Comparison of ENCODE assay signal across 1 cellular context in genomic region chr1:208132287-208132882, GRCh38.
TF ChIP-seq lines count a peak whose summit lies in the region.

No MANE protein-coding gene starts in this region.

TF ChIP-seq in HepG2, 621 proteins besides CTCF, POLR2A, EP300 and RAD21 (continued from another document and continues in another):
- TF ChIP-seq, protein P1, sequence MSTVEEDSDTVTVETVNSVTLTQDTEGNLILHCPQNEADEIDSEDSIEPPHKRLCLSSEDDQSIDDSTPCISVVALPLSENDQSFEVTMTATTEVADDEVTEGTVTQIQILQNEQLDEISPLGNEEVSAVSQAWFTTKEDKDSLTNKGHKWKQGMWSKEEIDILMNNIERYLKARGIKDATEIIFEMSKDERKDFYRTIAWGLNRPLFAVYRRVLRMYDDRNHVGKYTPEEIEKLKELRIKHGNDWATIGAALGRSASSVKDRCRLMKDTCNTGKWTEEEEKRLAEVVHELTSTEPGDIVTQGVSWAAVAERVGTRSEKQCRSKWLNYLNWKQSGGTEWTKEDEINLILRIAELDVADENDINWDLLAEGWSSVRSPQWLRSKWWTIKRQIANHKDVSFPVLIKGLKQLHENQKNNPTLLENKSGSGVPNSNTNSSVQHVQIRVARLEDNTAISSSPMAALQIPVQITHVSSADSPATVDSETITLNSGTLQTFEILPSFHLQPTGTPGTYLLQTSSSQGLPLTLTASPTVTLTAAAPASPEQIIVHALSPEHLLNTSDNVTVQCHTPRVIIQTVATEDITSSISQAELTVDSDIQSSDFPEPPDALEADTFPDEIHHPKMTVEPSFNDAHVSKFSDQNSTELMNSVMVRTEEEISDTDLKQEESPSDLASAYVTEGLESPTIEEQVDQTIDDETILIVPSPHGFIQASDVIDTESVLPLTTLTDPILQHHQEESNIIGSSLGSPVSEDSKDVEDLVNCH (CRISPR knock-in tag; IDR thresholded peaks at IDR 0.05) = no peak
- no peak for TF ChIP-seq FLYWCH1 (CRISPR knock-in tag; IDR thresholded peaks at IDR 0.05)
- no peak for TF ChIP-seq ZSCAN22 (CRISPR knock-in tag; IDR thresholded peaks at IDR 0.05)
- no peak for TF ChIP-seq ETV5 (CRISPR knock-in tag; IDR thresholded peaks at IDR 0.05; ENCODE audit: borderline replicate concordance)
- TF ChIP-seq, protein P2, sequence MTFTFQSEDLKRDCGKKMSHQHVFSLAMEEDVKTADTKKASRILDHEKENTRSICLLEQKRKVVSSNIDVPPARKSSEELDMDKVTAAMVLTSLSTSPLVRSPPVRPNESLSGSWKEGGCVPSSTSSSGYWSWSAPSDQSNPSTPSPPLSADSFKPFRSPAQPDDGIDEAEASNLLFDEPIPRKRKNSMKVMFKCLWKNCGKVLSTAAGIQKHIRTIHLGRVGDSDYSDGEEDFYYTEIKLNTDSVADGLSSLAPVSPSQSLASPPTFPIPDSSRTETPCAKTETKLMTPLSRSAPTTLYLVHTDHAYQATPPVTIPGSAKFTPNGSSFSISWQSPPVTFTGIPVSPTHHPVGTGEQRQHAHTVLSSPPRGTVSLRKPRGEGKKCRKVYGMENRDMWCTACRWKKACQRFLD (CRISPR knock-in tag; IDR thresholded peaks at IDR 0.05; ENCODE audit: borderline replicate concordance) = no peak
- TF ChIP-seq ZNF629 (CRISPR knock-in tag; conservative IDR thresholded peaks at IDR 0.05) = peak; percentile 45
- peak; percentile 14; the same call in 1 of the 2 replicates for TF ChIP-seq HOXA3 (CRISPR knock-in tag; IDR thresholded peaks at IDR 0.05)
- TF ChIP-seq GABPB1 (CRISPR knock-in tag; IDR thresholded peaks at IDR 0.05) = peak; percentile 25; the same call in 1 of the 2 replicates
- TF ChIP-seq GATAD2A (CRISPR knock-in tag; IDR thresholded peaks at IDR 0.05) = peak; percentile 35; the same call in 1 of the 2 replicates
- peak; percentile 52; the same call in 1 of the 2 replicates for TF ChIP-seq ZNF263 (CRISPR knock-in tag; IDR thresholded peaks at IDR 0.05)
- no peak for TF ChIP-seq ATF1 (CRISPR knock-in tag; IDR thresholded peaks at IDR 0.05)
- TF ChIP-seq ETV6 (CRISPR knock-in tag; conservative IDR thresholded peaks at IDR 0.05) = no peak
- peak; percentile 44; the same call in 1 of the 2 replicates for TF ChIP-seq ELF1 (CRISPR knock-in tag; IDR thresholded peaks at IDR 0.05)
- no peak for TF ChIP-seq CEBPB (IDR thresholded peaks at IDR 0.05; ENCODE audit: borderline replicate concordance, low read depth, low read length)
- TF ChIP-seq ZNF687 (CRISPR knock-in tag; IDR thresholded peaks at IDR 0.05) = peak; percentile 55
- TF ChIP-seq ZNF841 (CRISPR knock-in tag; IDR thresholded peaks at IDR 0.05; ENCODE audit: borderline replicate concordance) = no peak
- TF ChIP-seq TARDBP (CRISPR knock-in tag; IDR thresholded peaks at IDR 0.05) = peak; percentile 19; the same call in 1 of the 2 replicates
- TF ChIP-seq, protein P3, sequence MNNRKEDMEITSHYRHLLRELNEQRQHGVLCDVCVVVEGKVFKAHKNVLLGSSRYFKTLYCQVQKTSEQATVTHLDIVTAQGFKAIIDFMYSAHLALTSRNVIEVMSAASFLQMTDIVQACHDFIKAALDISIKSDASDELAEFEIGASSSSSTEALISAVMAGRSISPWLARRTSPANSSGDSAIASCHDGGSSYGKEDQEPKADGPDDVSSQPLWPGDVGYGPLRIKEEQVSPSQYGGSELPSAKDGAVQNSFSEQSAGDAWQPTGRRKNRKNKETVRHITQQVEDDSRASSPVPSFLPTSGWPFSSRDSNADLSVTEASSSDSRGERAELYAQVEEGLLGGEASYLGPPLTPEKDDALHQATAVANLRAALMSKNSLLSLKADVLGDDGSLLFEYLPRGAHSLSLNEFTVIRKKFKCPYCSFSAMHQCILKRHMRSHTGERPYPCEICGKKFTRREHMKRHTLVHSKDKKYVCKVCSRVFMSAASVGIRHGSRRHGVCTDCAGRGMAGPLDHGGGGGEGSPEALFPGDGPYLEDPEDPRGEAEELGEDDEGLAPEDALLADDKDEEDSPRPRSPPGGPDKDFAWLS (CRISPR knock-in tag; IDR thresholded peaks at IDR 0.05; ENCODE audit: borderline replicate concordance) = no peak
- no peak for TF ChIP-seq ARID2 (CRISPR knock-in tag; IDR thresholded peaks at IDR 0.05; ENCODE audit: borderline replicate concordance)
- no peak for TF ChIP-seq TBX3 (IDR thresholded peaks at IDR 0.05; ENCODE audit: borderline replicate concordance)
- TF ChIP-seq, protein P4, sequence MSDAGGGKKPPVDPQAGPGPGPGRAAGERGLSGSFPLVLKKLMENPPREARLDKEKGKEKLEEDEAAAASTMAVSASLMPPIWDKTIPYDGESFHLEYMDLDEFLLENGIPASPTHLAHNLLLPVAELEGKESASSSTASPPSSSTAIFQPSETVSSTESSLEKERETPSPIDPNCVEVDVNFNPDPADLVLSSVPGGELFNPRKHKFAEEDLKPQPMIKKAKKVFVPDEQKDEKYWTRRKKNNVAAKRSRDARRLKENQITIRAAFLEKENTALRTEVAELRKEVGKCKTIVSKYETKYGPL (CRISPR knock-in tag; IDR thresholded peaks at IDR 0.05) = no peak
- TF ChIP-seq JUNB (CRISPR knock-in tag; IDR thresholded peaks at IDR 0.05; ENCODE audit: borderline replicate concordance) = no peak
- peak; percentile 19; the same call in 1 of the 2 replicates for TF ChIP-seq SALL1 (CRISPR knock-in tag; IDR thresholded peaks at IDR 0.05)
- TF ChIP-seq MXD3 (CRISPR knock-in tag; IDR thresholded peaks at IDR 0.05) = peak; percentile 34; the same call in 1 of the 2 replicates
- TF ChIP-seq GMEB2 (CRISPR knock-in tag; IDR thresholded peaks at IDR 0.05; ENCODE audit: low read depth) = no peak
- TF ChIP-seq ZNF318 (CRISPR knock-in tag; IDR thresholded peaks at IDR 0.05) = no peak
- TF ChIP-seq, protein P5, sequence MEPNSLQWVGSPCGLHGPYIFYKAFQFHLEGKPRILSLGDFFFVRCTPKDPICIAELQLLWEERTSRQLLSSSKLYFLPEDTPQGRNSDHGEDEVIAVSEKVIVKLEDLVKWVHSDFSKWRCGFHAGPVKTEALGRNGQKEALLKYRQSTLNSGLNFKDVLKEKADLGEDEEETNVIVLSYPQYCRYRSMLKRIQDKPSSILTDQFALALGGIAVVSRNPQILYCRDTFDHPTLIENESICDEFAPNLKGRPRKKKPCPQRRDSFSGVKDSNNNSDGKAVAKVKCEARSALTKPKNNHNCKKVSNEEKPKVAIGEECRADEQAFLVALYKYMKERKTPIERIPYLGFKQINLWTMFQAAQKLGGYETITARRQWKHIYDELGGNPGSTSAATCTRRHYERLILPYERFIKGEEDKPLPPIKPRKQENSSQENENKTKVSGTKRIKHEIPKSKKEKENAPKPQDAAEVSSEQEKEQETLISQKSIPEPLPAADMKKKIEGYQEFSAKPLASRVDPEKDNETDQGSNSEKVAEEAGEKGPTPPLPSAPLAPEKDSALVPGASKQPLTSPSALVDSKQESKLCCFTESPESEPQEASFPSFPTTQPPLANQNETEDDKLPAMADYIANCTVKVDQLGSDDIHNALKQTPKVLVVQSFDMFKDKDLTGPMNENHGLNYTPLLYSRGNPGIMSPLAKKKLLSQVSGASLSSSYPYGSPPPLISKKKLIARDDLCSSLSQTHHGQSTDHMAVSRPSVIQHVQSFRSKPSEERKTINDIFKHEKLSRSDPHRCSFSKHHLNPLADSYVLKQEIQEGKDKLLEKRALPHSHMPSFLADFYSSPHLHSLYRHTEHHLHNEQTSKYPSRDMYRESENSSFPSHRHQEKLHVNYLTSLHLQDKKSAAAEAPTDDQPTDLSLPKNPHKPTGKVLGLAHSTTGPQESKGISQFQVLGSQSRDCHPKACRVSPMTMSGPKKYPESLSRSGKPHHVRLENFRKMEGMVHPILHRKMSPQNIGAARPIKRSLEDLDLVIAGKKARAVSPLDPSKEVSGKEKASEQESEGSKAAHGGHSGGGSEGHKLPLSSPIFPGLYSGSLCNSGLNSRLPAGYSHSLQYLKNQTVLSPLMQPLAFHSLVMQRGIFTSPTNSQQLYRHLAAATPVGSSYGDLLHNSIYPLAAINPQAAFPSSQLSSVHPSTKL (CRISPR knock-in tag; IDR thresholded peaks at IDR 0.05) = peak; percentile 32; the same call in 1 of the 2 replicates
- TF ChIP-seq NR2F6 (IDR thresholded peaks at IDR 0.05) = no peak
- TF ChIP-seq NR2F6 (CRISPR knock-in tag; IDR thresholded peaks at IDR 0.05) = peak; percentile 9; the same call in 1 of the 2 replicates
